1 cellular context compared by ENCODE assay signal in genomic region chr5:98770158-98770910, GRCh38.
TF ChIP-seq lines count a peak whose summit lies in the region.

No MANE protein-coding gene starts in this region.

TF ChIP-seq in HepG2, 621 proteins besides CTCF, POLR2A, EP300 and RAD21 (continued from another document):
- TF ChIP-seq, protein P1, sequence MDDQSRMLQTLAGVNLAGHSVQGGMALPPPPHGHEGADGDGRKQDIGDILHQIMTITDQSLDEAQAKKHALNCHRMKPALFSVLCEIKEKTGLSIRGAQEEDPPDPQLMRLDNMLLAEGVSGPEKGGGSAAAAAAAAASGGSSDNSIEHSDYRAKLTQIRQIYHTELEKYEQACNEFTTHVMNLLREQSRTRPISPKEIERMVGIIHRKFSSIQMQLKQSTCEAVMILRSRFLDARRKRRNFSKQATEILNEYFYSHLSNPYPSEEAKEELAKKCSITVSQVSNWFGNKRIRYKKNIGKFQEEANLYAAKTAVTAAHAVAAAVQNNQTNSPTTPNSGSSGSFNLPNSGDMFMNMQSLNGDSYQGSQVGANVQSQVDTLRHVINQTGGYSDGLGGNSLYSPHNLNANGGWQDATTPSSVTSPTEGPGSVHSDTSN (CRISPR knock-in tag; IDR thresholded peaks at IDR 0.05; ENCODE audit: borderline replicate concordance), result no peak
- TF ChIP-seq AKAP8 (CRISPR knock-in tag; IDR thresholded peaks at IDR 0.05) (no peak), NR2F2 (IDR thresholded peaks at IDR 0.05; ENCODE audit: borderline replicate concordance, low read depth) (no peak), NR2C2 (CRISPR knock-in tag; IDR thresholded peaks at IDR 0.05; ENCODE audit: borderline replicate concordance) (no peak), KLF13 (CRISPR knock-in tag; IDR thresholded peaks at IDR 0.05) (no peak), RARG (CRISPR knock-in tag; IDR thresholded peaks at IDR 0.05; ENCODE audit: low read depth) (no peak), MEF2D (CRISPR knock-in tag; IDR thresholded peaks at IDR 0.05) (0 out of 2 replicates have a peak, but pooled peaks have one; percentile 21), PCBP1 (IDR thresholded peaks at IDR 0.05; ENCODE audit: borderline replicate concordance, low read depth, low read length) (no peak), PATZ1 (CRISPR knock-in tag; IDR thresholded peaks at IDR 0.05) (0 out of 2 replicates have a peak, but pooled peaks have one; percentile 28), ZNF512B (CRISPR knock-in tag; IDR thresholded peaks at IDR 0.05; ENCODE audit: borderline replicate concordance) (peak; percentile 98), ZNF557 (CRISPR knock-in tag; IDR thresholded peaks at IDR 0.05) (no peak), TMF1 (CRISPR knock-in tag; IDR thresholded peaks at IDR 0.05; ENCODE audit: low read depth) (no peak)
- TF ChIP-seq, protein P2, sequence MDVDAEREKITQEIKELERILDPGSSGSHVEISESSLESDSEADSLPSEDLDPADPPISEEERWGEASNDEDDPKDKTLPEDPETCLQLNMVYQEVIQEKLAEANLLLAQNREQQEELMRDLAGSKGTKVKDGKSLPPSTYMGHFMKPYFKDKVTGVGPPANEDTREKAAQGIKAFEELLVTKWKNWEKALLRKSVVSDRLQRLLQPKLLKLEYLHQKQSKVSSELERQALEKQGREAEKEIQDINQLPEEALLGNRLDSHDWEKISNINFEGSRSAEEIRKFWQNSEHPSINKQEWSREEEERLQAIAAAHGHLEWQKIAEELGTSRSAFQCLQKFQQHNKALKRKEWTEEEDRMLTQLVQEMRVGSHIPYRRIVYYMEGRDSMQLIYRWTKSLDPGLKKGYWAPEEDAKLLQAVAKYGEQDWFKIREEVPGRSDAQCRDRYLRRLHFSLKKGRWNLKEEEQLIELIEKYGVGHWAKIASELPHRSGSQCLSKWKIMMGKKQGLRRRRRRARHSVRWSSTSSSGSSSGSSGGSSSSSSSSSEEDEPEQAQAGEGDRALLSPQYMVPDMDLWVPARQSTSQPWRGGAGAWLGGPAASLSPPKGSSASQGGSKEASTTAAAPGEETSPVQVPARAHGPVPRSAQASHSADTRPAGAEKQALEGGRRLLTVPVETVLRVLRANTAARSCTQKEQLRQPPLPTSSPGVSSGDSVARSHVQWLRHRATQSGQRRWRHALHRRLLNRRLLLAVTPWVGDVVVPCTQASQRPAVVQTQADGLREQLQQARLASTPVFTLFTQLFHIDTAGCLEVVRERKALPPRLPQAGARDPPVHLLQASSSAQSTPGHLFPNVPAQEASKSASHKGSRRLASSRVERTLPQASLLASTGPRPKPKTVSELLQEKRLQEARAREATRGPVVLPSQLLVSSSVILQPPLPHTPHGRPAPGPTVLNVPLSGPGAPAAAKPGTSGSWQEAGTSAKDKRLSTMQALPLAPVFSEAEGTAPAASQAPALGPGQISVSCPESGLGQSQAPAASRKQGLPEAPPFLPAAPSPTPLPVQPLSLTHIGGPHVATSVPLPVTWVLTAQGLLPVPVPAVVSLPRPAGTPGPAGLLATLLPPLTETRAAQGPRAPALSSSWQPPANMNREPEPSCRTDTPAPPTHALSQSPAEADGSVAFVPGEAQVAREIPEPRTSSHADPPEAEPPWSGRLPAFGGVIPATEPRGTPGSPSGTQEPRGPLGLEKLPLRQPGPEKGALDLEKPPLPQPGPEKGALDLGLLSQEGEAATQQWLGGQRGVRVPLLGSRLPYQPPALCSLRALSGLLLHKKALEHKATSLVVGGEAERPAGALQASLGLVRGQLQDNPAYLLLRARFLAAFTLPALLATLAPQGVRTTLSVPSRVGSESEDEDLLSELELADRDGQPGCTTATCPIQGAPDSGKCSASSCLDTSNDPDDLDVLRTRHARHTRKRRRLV (CRISPR knock-in tag; IDR thresholded peaks at IDR 0.05), result no peak
